21 cellular contexts compared by ENCODE assay signal in the genomic region with DNA sequence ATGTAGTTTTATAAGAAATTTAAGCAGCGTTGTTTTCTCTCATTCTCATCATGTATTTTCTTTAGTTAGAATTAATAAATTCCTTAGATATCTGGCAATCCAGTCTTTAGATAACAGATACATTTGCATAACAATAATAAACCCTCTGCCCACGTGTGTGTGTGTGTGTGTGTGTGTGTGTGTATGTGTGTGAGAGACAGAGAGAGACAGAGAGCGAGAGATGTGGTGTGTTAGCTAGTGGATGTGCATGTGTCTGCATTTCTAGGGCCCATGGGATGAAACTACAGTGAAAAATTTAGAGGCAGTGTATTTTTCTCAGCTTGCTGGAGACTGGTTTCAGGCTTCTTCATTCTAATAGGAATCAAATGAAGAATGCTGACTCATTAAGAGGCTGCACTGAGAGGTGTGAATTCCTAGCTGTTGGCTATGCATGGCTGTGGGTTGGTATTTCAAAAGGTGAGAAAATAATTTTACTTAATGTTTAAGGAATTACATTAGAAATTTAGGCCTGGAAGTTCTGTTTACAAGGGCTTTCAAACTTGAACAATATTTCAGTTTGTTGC.
DNase-seq lines count a peak whose midpoint lies in the region; ATAC-seq and TF ChIP-seq lines count a peak whose summit lies in the region.
"Had no signal": no experiment of that assay in that cellular context is flagged by ENCODE, and none has a peak within 500 bp of the region (broad histone marks: within the 10 kb centered on the region; RNA-seq: fewer than 3 reads in every experiment).

No MANE protein-coding gene starts in this region.

- no peaks in the 10 kb centered on the region for H3K36me3 Mint-ChIP-seq in GM23338 (ENCODE audit: low read depth)

- H3K9ac ChIP-seq in neural cell (ENCODE audit: low read length) = peak overlapping the region; percentile 4

- H3K27ac ChIP-seq in GM23338 (ENCODE audit: low read depth) (no peak overlapping the region), neural cell (ENCODE audit: low read length) (peak overlapping the region; percentile 50), ascending aorta (no peak overlapping the region)
- H3K27ac ChIP-seq: SK-N-MC had no signal

- H2AFZ ChIP-seq in GM23338 = no peak overlapping the region
- H2AFZ ChIP-seq in neural cell (ENCODE audit: low read depth, low read length) = no peak overlapping the region

- no peaks in the 10 kb centered on the region for H4K20me1 ChIP-seq in GM23338 (replicated peaks; ENCODE audit: insufficient read depth)
- no peaks in the 10 kb centered on the region for H4K20me1 ChIP-seq in neural cell (ENCODE audit: insufficient read depth)

- peaks cover 6% of the 10 kb centered on the region for H3K27me3 Mint-ChIP-seq in GM23338 (ENCODE audit: insufficient read depth, low read depth, poor library complexity)
- H3K27me3 Mint-ChIP-seq: CD4-positive, alpha-beta T cell had no signal

- H3K9me2 ChIP-seq in GM23338 (ENCODE audit: insufficient read depth) (no peaks in the 10 kb centered on the region; the same call in 1 of the 2 replicates), neural cell (ENCODE audit: insufficient read depth, low read length) (no peaks in the 10 kb centered on the region)

- H3K9me3 ChIP-seq in neural cell (ENCODE audit: low read length) (no peaks in the 10 kb centered on the region), ascending aorta (no peaks in the 10 kb centered on the region)

- H3K27me3 ChIP-seq in GM23338 (ENCODE audit: insufficient read depth) = no peaks in the 10 kb centered on the region
- no peaks in the 10 kb centered on the region for H3K27me3 ChIP-seq in neural cell (ENCODE audit: insufficient read depth, low read depth, low read length)
- no peaks in the 10 kb centered on the region for H3K27me3 ChIP-seq in ascending aorta

- H3K79me2 ChIP-seq in GM23338 (replicated peaks; ENCODE audit: insufficient read depth) = no peaks in the 10 kb centered on the region
- no peaks in the 10 kb centered on the region for H3K79me2 ChIP-seq in neural cell (replicated peaks; ENCODE audit: insufficient read depth, low read length)

- H3K4me2 ChIP-seq in GM23338 (0 out of 2 replicates have a peak overlapping the region, but pooled peaks have one; percentile 5), neural cell (ENCODE audit: low read length) (no peak overlapping the region)

- no peaks in the 10 kb centered on the region for H3K9me3 Mint-ChIP-seq in GM23338
- H3K9me3 Mint-ChIP-seq: CD4-positive, alpha-beta T cell; HFFc6 had no signal

- intact Hi-C loops in ascending aorta (cut with DNase I) = no loop called here

- H3K4me1 Mint-ChIP-seq in GM23338 = peaks cover 20% of the 10 kb centered on the region
- H3K4me1 Mint-ChIP-seq: B cell had no signal

- TF ChIP-seq RAD21 in neural cell (conservative IDR thresholded peaks at IDR 0.05) = no peak

- no peak for TF ChIP-seq EP300 in neural cell (conservative IDR thresholded peaks at IDR 0.05; ENCODE audit: poor library complexity, severe bottlenecking)

- H3K4me3 ChIP-seq in GM23338 (no peak overlapping the region), epithelial cell of esophagus (ENCODE audit: low read length) (no peak overlapping the region), neural cell (ENCODE audit: low read length) (no peak overlapping the region), ascending aorta (no peak overlapping the region)
- H3K4me3 ChIP-seq: GM12878, SK-N-MC had no signal

- TF ChIP-seq CTCF in GM23338 (conservative IDR thresholded peaks at IDR 0.05; ENCODE audit: low read depth in 2 of 2) = no peak
- TF ChIP-seq CTCF in epithelial cell of esophagus (IDR thresholded peaks at IDR 0.05; ENCODE audit: insufficient read depth, low read depth, low read length, missing control alignments) = no peak
- TF ChIP-seq CTCF in neural cell (IDR thresholded peaks at IDR 0.05; ENCODE audit: poor library complexity, severe bottlenecking) = no peak
- no peak for TF ChIP-seq CTCF in ascending aorta (IDR thresholded peaks at IDR 0.05)

- H3K27ac Mint-ChIP-seq in GM23338 = peak overlapping the region; percentile 87
- H3K27ac Mint-ChIP-seq: B cell; CD4-positive, alpha-beta T cell; HFFc6 had no signal

- ATAC-seq in GM23338 = peak; percentile 73
- ATAC-seq in GM19035 (IDR thresholded peaks at IDR 0.05; ENCODE audit: unreplicated experiment) = no peak
- ATAC-seq: GM12878, Panc1 had no signal

- H3K36me3 ChIP-seq in GM23338 (ENCODE audit: insufficient read depth) = no peaks in the 10 kb centered on the region
- no peaks in the 10 kb centered on the region for H3K36me3 ChIP-seq in neural cell (ENCODE audit: insufficient read depth, low read length)
- no peaks in the 10 kb centered on the region for H3K36me3 ChIP-seq in ascending aorta

- peaks cover 7% of the 10 kb centered on the region for H3K4me1 ChIP-seq in GM23338 (ENCODE audit: insufficient read depth)
- no peaks in the 10 kb centered on the region for H3K4me1 ChIP-seq in ascending aorta

- H3F3A ChIP-seq in GM23338 (replicated peaks; ENCODE audit: low read depth) = no peaks in the 10 kb centered on the region
- H3F3A ChIP-seq in neural cell (ENCODE audit: insufficient read depth, low read length, poor library complexity, severe bottlenecking) = no peaks in the 10 kb centered on the region

- H3K4me3 Mint-ChIP-seq in GM23338 = no peak overlapping the region
- H3K4me3 Mint-ChIP-seq: B cell; CD4-positive, alpha-beta T cell; HFFc6 had no signal

- peak; percentile 56 for DNase-seq in GM23338 (ENCODE audit: low spot score)
- DNase-seq in NCI-H69 (lab: John Stamatoyannopoulos, UW) = peak; percentile 14
- DNase-seq in epithelial cell of esophagus (ENCODE audit: low read depth) = peak; percentile 37
- DNase-seq in ecto neural progenitor cell (ENCODE audit: low spot score) = no peak
- no peak for DNase-seq in ascending aorta (ENCODE audit: low spot score in 2 of 2)
- DNase-seq in stimulated activated CD4-positive, alpha-beta T cell treated with anti-CD3 and anti-CD28 coated beads, Interleukin-12 subunit alpha, Interleukin-12 subunit beta, amount 100 ng/mL, for 4 hours = no peak
- DNase-seq: Calu3; CD4-positive, alpha-beta T cell; DND-41; GDM1; HFFc6; NCI-H1436; NCI-H2029; NCI-H510A; NCI-H82 had no signal

TF ChIP-seq in GM23338, 12 proteins besides CTCF, POLR2A, EP300 and RAD21 (continues in another document):
- no peak for TF ChIP-seq EZH2 (IDR thresholded peaks at IDR 0.05; ENCODE audit: low read depth, unreplicated experiment)
- no peak for TF ChIP-seq STAT1 (IDR thresholded peaks at IDR 0.05; ENCODE audit: unreplicated experiment)
- TF ChIP-seq POLR2AphosphoS5 (IDR thresholded peaks at IDR 0.05; ENCODE audit: low read depth) = no peak
- TF ChIP-seq EZH2phosphoT487 (IDR thresholded peaks at IDR 0.05; ENCODE audit: unreplicated experiment) = no peak
- TF ChIP-seq ZNF114 (CRISPR knock-in tag; IDR thresholded peaks at IDR 0.05) = no peak
- TF ChIP-seq, protein P1, sequence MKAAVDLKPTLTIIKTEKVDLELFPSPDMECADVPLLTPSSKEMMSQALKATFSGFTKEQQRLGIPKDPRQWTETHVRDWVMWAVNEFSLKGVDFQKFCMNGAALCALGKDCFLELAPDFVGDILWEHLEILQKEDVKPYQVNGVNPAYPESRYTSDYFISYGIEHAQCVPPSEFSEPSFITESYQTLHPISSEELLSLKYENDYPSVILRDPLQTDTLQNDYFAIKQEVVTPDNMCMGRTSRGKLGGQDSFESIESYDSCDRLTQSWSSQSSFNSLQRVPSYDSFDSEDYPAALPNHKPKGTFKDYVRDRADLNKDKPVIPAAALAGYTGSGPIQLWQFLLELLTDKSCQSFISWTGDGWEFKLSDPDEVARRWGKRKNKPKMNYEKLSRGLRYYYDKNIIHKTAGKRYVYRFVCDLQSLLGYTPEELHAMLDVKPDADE (IDR thresholded peaks at IDR 0.05) = no peak

TF ChIP-seq in neural cell, 6 proteins besides CTCF, POLR2A, EP300 and RAD21:
- TF ChIP-seq MXI1 (conservative IDR thresholded peaks at IDR 0.05; ENCODE audit: poor library complexity, severe bottlenecking) (no peak), POLR2AphosphoS5 (IDR thresholded peaks at IDR 0.05) (no peak), SMC3 (conservative IDR thresholded peaks at IDR 0.05; ENCODE audit: poor library complexity) (no peak), EZH2 (IDR thresholded peaks at IDR 0.05; ENCODE audit: borderline replicate concordance, insufficient read depth, low read length, poor library complexity, severe bottlenecking) (no peak), REST (IDR thresholded peaks at IDR 0.05; ENCODE audit: borderline replicate concordance) (no peak), TAF1 (IDR thresholded peaks at IDR 0.05; ENCODE audit: low read depth) (no peak)

Comparison
In these comparisons a context has a peak if more than half of its experiments do, and no peak if none do; other contexts are left out.
1. DNase-seq: peak in GM23338 (single experiment), NCI-H69 (single experiment) and epithelial cell of esophagus (single experiment); none in ecto neural progenitor cell (single experiment), ascending aorta (0 of 2) and stimulated activated CD4-positive, alpha-beta T cell treated with anti-CD3 and anti-CD28 coated beads, Interleukin-12 subunit alpha, Interleukin-12 subunit beta, amount 100 ng/mL, for 4 hours (single experiment).